28 cellular contexts compared by ENCODE assay signal in the genomic region with DNA sequence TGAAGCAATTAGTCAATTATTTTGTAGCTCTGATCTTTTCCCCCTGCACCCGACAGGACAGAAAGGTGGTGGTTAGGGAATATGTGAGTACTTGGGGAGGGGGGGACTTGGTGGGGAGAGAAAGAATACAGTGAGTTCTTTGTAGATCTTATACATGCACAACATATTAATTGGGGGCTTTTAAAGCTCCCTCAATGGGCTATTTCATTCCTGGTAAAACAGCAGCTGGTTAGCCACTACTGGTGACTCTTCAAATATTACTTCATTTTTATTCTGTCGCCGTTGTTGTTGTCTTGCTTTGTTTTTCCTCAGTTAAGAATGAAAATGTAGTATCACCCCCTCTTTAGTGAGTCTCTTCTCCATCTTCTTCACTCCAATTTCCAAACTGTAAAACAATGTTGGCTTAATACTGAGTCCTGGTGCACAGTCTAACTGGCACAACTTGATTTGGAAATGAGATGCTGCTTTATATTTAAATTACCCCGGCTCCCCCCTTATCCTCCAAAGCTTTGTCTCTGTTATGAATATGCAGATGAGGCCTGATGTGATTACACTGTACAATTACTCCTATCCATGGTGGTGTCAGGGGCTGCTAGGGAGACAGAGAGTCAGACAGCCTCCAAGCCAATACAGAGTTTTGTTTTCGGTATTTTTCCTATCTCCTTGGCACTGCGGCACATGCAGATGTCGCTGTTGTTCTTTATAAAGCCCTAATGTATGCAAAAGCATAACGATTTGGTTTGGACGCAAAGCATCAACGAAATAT.
DNase-seq lines count a peak whose midpoint lies in the region; ATAC-seq and TF ChIP-seq lines count a peak whose summit lies in the region.
"Had no signal": no experiment of that assay in that cellular context is flagged by ENCODE, and none has a peak within 500 bp of the region (broad histone marks: within the 10 kb centered on the region; RNA-seq: fewer than 3 reads in every experiment).

No MANE protein-coding gene starts in this region.

- H3K36me3 Mint-ChIP-seq in Calu3 (ENCODE audit: insufficient read depth, unreplicated experiment): no peaks in the 10 kb centered on the region
- H3K36me3 Mint-ChIP-seq in naive thymus-derived CD8-positive, alpha-beta T cell: peaks cover 7 to 19% (median 17%) of the 10 kb centered on the region in 3 donors

- in situ Hi-C loops in astrocyte of the spinal cord (cut with HindIII; ENCODE audit: low sequenced_read_pairs): no loop called here

- H3K27ac Mint-ChIP-seq in Calu3 (ENCODE audit: unreplicated experiment): no peak overlapping the region
- H3K27ac Mint-ChIP-seq in naive thymus-derived CD8-positive, alpha-beta T cell: no peak overlapping the region
- H3K27ac Mint-ChIP-seq: CD4-positive, alpha-beta T cell; effector memory CD8-positive, alpha-beta T cell; IgD-negative memory B cell; memory B cell; stimulated activated naive CD8-positive, alpha-beta T cell treated with anti-CD3 and anti-CD28 coated beads, Interleukin-15, amount 100 ng/mL, for 72 hours had no signal

- no TSS peak for BruUV-seq in Calu3 (replicated peaks; lab: Mats Ljungman, UMichigan)

- no peaks in the 10 kb centered on the region for H3K27me3 Mint-ChIP-seq in Calu3 (ENCODE audit: unreplicated experiment)
- H3K27me3 Mint-ChIP-seq in naive thymus-derived CD8-positive, alpha-beta T cell: no peaks in the 10 kb centered on the region
- H3K27me3 Mint-ChIP-seq: CD4-positive, alpha-beta T cell; effector memory CD8-positive, alpha-beta T cell; IgD-negative memory B cell; memory B cell; stimulated activated naive CD8-positive, alpha-beta T cell treated with anti-CD3 and anti-CD28 coated beads, Interleukin-15, amount 100 ng/mL, for 72 hours had no signal

- no peak overlapping the region for H3K4me3 Mint-ChIP-seq in Calu3 (ENCODE audit: low read depth, unreplicated experiment)
- no peak overlapping the region for H3K4me3 Mint-ChIP-seq in naive thymus-derived CD8-positive, alpha-beta T cell
- H3K4me3 Mint-ChIP-seq: activated T-cell treated with anti-CD3 and anti-CD28 coated beads, Interleukin-2, amount 50 U/mL, for 4 hours; CD4-positive, alpha-beta T cell; effector memory CD8-positive, alpha-beta T cell; IgD-negative memory B cell; memory B cell; stimulated activated naive CD8-positive, alpha-beta T cell treated with anti-CD3 and anti-CD28 coated beads, Interleukin-15, amount 100 ng/mL, for 72 hours had no signal

- POLR2A ChIA-PET in naive thymus-derived CD8-positive, alpha-beta T cell (lab: Charles Lee): no interaction called here

- H3K4me1 Mint-ChIP-seq in Calu3 (ENCODE audit: low read depth, unreplicated experiment): peaks cover 9% of the 10 kb centered on the region
- H3K4me1 Mint-ChIP-seq in naive thymus-derived CD8-positive, alpha-beta T cell: no peaks in the 10 kb centered on the region
- H3K4me1 Mint-ChIP-seq: IgD-negative memory B cell; memory B cell; stimulated activated naive CD8-positive, alpha-beta T cell treated with anti-CD3 and anti-CD28 coated beads, Interleukin-15, amount 100 ng/mL, for 72 hours had no signal

- no peak for ATAC-seq in HG03280 (IDR thresholded peaks at IDR 0.05; ENCODE audit: unreplicated experiment)
- ATAC-seq in naive thymus-derived CD8-positive, alpha-beta T cell: no peak
- ATAC-seq: activated T-cell treated with anti-CD3 and anti-CD28 coated beads, Interleukin-2, amount 50 U/mL, for 4 hours; effector memory CD8-positive, alpha-beta T cell; heart right ventricle; Panc1; stimulated activated naive CD8-positive, alpha-beta T cell treated with anti-CD3 and anti-CD28 coated beads, Interleukin-15, amount 100 ng/mL, for 72 hours had no signal

- H3K9me3 Mint-ChIP-seq in Calu3 (ENCODE audit: low read depth, unreplicated experiment): peaks cover 3% of the 10 kb centered on the region
- H3K9me3 Mint-ChIP-seq in naive thymus-derived CD8-positive, alpha-beta T cell: peaks cover 5 to 21% (median 13%) of the 10 kb centered on the region in 9 donors

- TF ChIP-seq CTCF in astrocyte of the spinal cord (IDR thresholded peaks at IDR 0.05; ENCODE audit: low read depth, low read length) (peak; percentile 42), Calu3 (IDR thresholded peaks at IDR 0.05; ENCODE audit: unreplicated experiment) (no peak)

- DNase-seq in NCI-H1694 treated with DMSO at 0.1 percent for 48 hours (lab: John Stamatoyannopoulos, UW): peak; percentile 2
- DNase-seq in NCI-H1694 (lab: John Stamatoyannopoulos, UW): no peak
- peak; percentile 35 for DNase-seq in astrocyte of the spinal cord (ENCODE audit: low read depth, low spot score)
- DNase-seq in medulla oblongata (ENCODE audit: extremely low spot score): peak; percentile 93
- DNase-seq in superior temporal gyrus (ENCODE audit: extremely low spot score): peak; percentile 97
- DNase-seq in Calu3: no peak
- DNase-seq in naive thymus-derived CD8-positive, alpha-beta T cell: no peak
- DNase-seq: 8988T; activated CD4-positive, alpha-beta T cell treated with anti-CD3 and anti-CD28 coated beads, Interleukin-2, amount 50 U/mL, for 1 hour; activated gamma-delta T cell treated with Interleukin-2 at 50 U/mL for 16 hours; activated T-cell treated with anti-CD3 and anti-CD28 coated beads, Interleukin-2, amount 50 U/mL, for 4 hours; CD4-positive, alpha-beta T cell; DMS153; effector memory CD8-positive, alpha-beta T cell; heart right ventricle; NCI-H2081; NCI-H446 treated with DMSO at 0.1 percent for 48 hours; retina; SHP77 treated with DMSO at 0.1 percent for 48 hours; small intestine; stimulated activated CD8-positive, alpha-beta memory T cell treated with anti-CD3 and anti-CD28 coated beads, Interleukin-4, amount 100 ng/mL, for 48 hours; stimulated activated naive CD8-positive, alpha-beta T cell treated with anti-CD3 and anti-CD28 coated beads, Interleukin-15, amount 100 ng/mL, for 72 hours; transverse colon had no signal

- no peak overlapping the region for H3K4me3 ChIP-seq in astrocyte of the spinal cord (ENCODE audit: low read depth, low read length)
- H3K4me3 ChIP-seq: coronary artery, heart right ventricle, transverse colon had no signal

- CTCF ChIA-PET in Calu3 (lab: Charles Lee): no interaction called here

- intact Hi-C loops in Calu3 (cut with micrococcal nuclease; ENCODE audit: unreplicated experiment): no loop called here

Comparison
In these comparisons a context has a peak if more than half of its experiments do, and no peak if none do; other contexts are left out.
1. DNase-seq: peak in NCI-H1694 treated with DMSO at 0.1 percent for 48 hours (single experiment), astrocyte of the spinal cord (single experiment), medulla oblongata (single experiment) and superior temporal gyrus (single experiment); none in NCI-H1694 (single experiment), Calu3 (single experiment) and naive thymus-derived CD8-positive, alpha-beta T cell (0 of 10).